ENCODE assay signal across 1 cellular context in genomic region chr4:24655971-24656370, GRCh38.
TF ChIP-seq lines count a peak whose summit lies in the region.

No MANE protein-coding gene starts in this region.

TF ChIP-seq in GM23338, 12 proteins besides CTCF, POLR2A, EP300 and RAD21 (continued from another document):
- TF ChIP-seq ZNF462 (CRISPR knock-in tag; IDR thresholded peaks at IDR 0.05), result no peak
